1 cellular context compared by ENCODE assay signal in the genomic region with DNA sequence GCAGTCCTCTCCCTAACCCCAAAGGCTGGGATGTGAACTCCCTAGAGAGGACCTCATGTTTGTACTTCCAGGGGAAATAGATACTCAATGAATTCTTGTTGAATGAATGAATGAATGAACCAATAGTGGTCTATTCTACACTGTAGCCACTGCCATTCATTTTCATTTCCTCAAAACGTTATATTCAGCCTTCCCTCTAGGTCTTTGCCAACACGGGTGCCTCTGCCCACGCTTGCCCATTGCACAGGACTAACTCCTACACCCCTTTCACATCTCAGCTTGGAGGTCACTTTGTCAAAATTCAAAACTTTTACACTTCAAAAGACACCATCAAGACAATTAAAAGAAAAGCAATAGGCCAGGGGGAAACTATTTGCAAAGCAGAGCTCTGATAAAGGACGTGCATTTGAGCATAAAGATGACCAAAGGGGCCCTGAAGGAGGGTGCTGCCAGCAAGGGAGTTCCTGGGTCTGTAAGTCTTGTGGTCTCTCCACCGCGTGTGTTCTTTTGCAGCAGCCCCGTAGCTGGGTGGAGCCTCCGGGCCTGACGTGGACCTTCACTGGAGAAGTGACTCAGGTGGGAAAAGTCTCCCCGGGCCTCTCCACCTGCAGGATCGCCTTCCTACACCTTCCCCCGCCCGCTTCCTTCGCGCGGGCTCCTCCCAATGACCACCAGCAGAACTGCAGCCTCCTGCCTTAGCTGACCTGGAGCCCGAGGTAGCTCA.
TF ChIP-seq lines count a peak whose summit lies in the region.

No MANE protein-coding gene starts in this region.

TF ChIP-seq in HCT116, 20 proteins besides CTCF, POLR2A, EP300 and RAD21 (continued from another document):
- TF ChIP-seq EZH2phosphoT487 (IDR thresholded peaks at IDR 0.05; ENCODE audit: borderline replicate concordance) (no peak), POLR2AphosphoS5 (IDR thresholded peaks at IDR 0.05; ENCODE audit: low read depth, low read length) (no peak)
